16 cellular contexts compared by ENCODE assay signal in genomic region chr6:82608365-82608764, GRCh38.
DNase-seq lines count a peak whose midpoint lies in the region; ATAC-seq and TF ChIP-seq lines count a peak whose summit lies in the region.
"Had no signal": no experiment of that assay in that cellular context is flagged by ENCODE, and none has a peak within 500 bp of the region (broad histone marks: within the 10 kb centered on the region; RNA-seq: fewer than 3 reads in every experiment).

No MANE protein-coding gene starts in this region.

- H2BK120ac ChIP-seq in neuronal stem cell (ENCODE audit: low read depth, low read length) = no peak overlapping the region

- H3K27ac Mint-ChIP-seq in GM23338 = no peak overlapping the region
- peak overlapping the region in 3 of 5 experiments; percentile 38 to 90 (median 42) for H3K27ac Mint-ChIP-seq in brain
- H3K27ac Mint-ChIP-seq: CD8-positive, alpha-beta memory T cell; HFFc6 had no signal

- ATAC-seq in GM23338 = 0 out of 3 replicates have a peak, but pooled peaks have one; percentile 28

- H3K27ac ChIP-seq in GM23338 (ENCODE audit: low read depth) (no peak overlapping the region), esophagus squamous epithelium (peak overlapping the region in 3 of 4 donors; percentile 32 to 63 (median 41)), neuronal stem cell (replicated peaks; ENCODE audit: low read length) (peak overlapping the region; percentile 64), ascending aorta (no peak overlapping the region)
- H3K27ac ChIP-seq: Peyer's patch had no signal

- 11 to 19% methylated on average over 1 of the region's 1 CpG for WGBS in esophagus squamous epithelium, 2 donors
- no CpG with 5 or more reads among the region's 1 CpG for WGBS in neuronal stem cell (ENCODE audit: extremely low coverage in 2 of 2, insufficient read length in 2 of 2, insufficient replicate concordance in 1 of 2), 2 donors

- no peaks in the 10 kb centered on the region for H3K36me3 Mint-ChIP-seq in GM23338 (ENCODE audit: low read depth)
- H3K36me3 Mint-ChIP-seq in brain = no peaks in the 10 kb centered on the region
- H3K36me3 Mint-ChIP-seq: CD8-positive, alpha-beta memory T cell had no signal

- H3K36me3 ChIP-seq in GM23338 (ENCODE audit: insufficient read depth) (no peaks in the 10 kb centered on the region), esophagus squamous epithelium (no peaks in the 10 kb centered on the region), neuronal stem cell (replicated peaks in 1 of 2; ENCODE audit: control insufficient read depth in 2 of 2, insufficient read depth in 2 of 2, low read length in 2 of 2) (no peaks in the 10 kb centered on the region), ascending aorta (no peaks in the 10 kb centered on the region)
- H3K36me3 ChIP-seq: Peyer's patch had no signal

- no peak overlapping the region for H2BK12ac ChIP-seq in neuronal stem cell (ENCODE audit: low read length)

- H3K79me2 ChIP-seq in GM23338 (replicated peaks; ENCODE audit: insufficient read depth) = no peaks in the 10 kb centered on the region

- H3K14ac ChIP-seq in neuronal stem cell (ENCODE audit: low read length) = no peak overlapping the region

- H3K9ac ChIP-seq in neuronal stem cell (ENCODE audit: low read depth, low read length, poor library complexity) = no peak overlapping the region

- no peaks in the 10 kb centered on the region for H3K9me2 ChIP-seq in GM23338 (ENCODE audit: insufficient read depth)

- DNase-seq in GM23338 (ENCODE audit: low spot score) (no peak), esophagus squamous epithelium (lab: John Stamatoyannopoulos, UW) (no peak), neuronal stem cell (ENCODE audit: low spot score) (peak; percentile 52), ascending aorta (ENCODE audit: low spot score in 2 of 2) (no peak), GM13977 (ENCODE audit: low spot score) (no peak)
- no peak for DNase-seq in activated naive CD4-positive, alpha-beta T cell (lab: John Stamatoyannopoulos, UW)
- DNase-seq: C1 segment of cervical spinal cord; CD8-positive, alpha-beta memory T cell; H7; HFFc6; NCI-H187 treated with DMSO at 0.1 percent for 48 hours; NCI-H446; NCI-H526 treated with DMSO at 0.1 percent for 48 hours; NK-92 treated with Interleukin-12 subunit alpha and Interleukin-12 subunit beta, amount 100 ng/mL, for 24 hours; Peyer's patch had no signal

- TF ChIP-seq POLR2A in esophagus squamous epithelium (IDR thresholded peaks at IDR 0.05) = no peak

- H2AFZ ChIP-seq in GM23338 (peak overlapping the region; percentile 41; the same call in 1 of the 2 replicates), neuronal stem cell (ENCODE audit: low read length) (peak overlapping the region; percentile 10)

- peaks cover 3% of the 10 kb centered on the region; the same call in 1 of the 2 replicates for H3K4me1 ChIP-seq in GM23338 (ENCODE audit: insufficient read depth)
- peaks cover 0 to 16% (median 0%) of the 10 kb centered on the region in 3 donors for H3K4me1 ChIP-seq in esophagus squamous epithelium
- peaks cover 0 to 12% of the 10 kb centered on the region in 2 donors for H3K4me1 ChIP-seq in neuronal stem cell (ENCODE audit: control insufficient read depth in 2 of 2, insufficient read depth in 1 of 2, low read depth in 1 of 2, low read length in 2 of 2)
- no peaks in the 10 kb centered on the region for H3K4me1 ChIP-seq in ascending aorta
- H3K4me1 ChIP-seq: Peyer's patch had no signal

- H2BK5ac ChIP-seq in neuronal stem cell (ENCODE audit: low read length) = no peak overlapping the region

- no peak overlapping the region for H3K4me2 ChIP-seq in GM23338
- H3K4me2 ChIP-seq in neuronal stem cell (ENCODE audit: insufficient read depth, low read length, poor library complexity, severe bottlenecking) = peak overlapping the region; percentile 32

- H3K4me3 Mint-ChIP-seq in GM23338 = no peak overlapping the region
- H3K4me3 Mint-ChIP-seq in brain = no peak overlapping the region
- H3K4me3 Mint-ChIP-seq: CD8-positive, alpha-beta memory T cell; HFFc6 had no signal

- no peaks in the 10 kb centered on the region for H4K20me1 ChIP-seq in GM23338 (replicated peaks; ENCODE audit: insufficient read depth)

- no peak overlapping the region for H2BK15ac ChIP-seq in neuronal stem cell (ENCODE audit: low read length)

- no peak overlapping the region for H2AK5ac ChIP-seq in neuronal stem cell (ENCODE audit: low read depth, low read length)

- H3K4me1 Mint-ChIP-seq in GM23338 = peaks cover 7% of the 10 kb centered on the region; the same call in 2 of the 3 replicates
- peaks cover 48% of the 10 kb centered on the region for H3K4me1 Mint-ChIP-seq in brain
- H3K4me1 Mint-ChIP-seq: CD8-positive, alpha-beta memory T cell had no signal

- no peak overlapping the region for H4K91ac ChIP-seq in neuronal stem cell (ENCODE audit: low read depth, low read length, poor library complexity)

- no peak for TF ChIP-seq CTCF in GM23338 (conservative IDR thresholded peaks at IDR 0.05; ENCODE audit: low read depth in 2 of 2)
- no peak for TF ChIP-seq CTCF in brain (conservative IDR thresholded peaks at IDR 0.05)
- no peak for TF ChIP-seq CTCF in esophagus squamous epithelium (IDR thresholded peaks at IDR 0.05)
- no peak for TF ChIP-seq CTCF in ascending aorta (IDR thresholded peaks at IDR 0.05)
- TF ChIP-seq CTCF in GM13977 (IDR thresholded peaks at IDR 0.05; ENCODE audit: extremely low read depth, insufficient read depth, missing control alignments) = no peak

- intact Hi-C loops in esophagus squamous epithelium (cut with DNase I) = no loop called here
- intact Hi-C loops in ascending aorta (cut with DNase I) = no loop called here

- H4K8ac ChIP-seq in neuronal stem cell (ENCODE audit: low read depth, low read length) = no peak overlapping the region

- no peaks in the 10 kb centered on the region for H3K9me3 Mint-ChIP-seq in GM23338
- H3K9me3 Mint-ChIP-seq in brain = peaks cover 0 to 2% (median 0%) of the 10 kb centered on the region in 5 experiments
- H3K9me3 Mint-ChIP-seq: CD8-positive, alpha-beta memory T cell; HFFc6 had no signal

- H3K9me3 ChIP-seq in esophagus squamous epithelium (no peaks in the 10 kb centered on the region), neuronal stem cell (replicated peaks in 1 of 2; ENCODE audit: control insufficient read depth in 2 of 2, insufficient read depth in 1 of 2, low read depth in 1 of 2, low read length in 2 of 2) (peaks cover 0 to 5% of the 10 kb centered on the region in 2 donors), ascending aorta (no peaks in the 10 kb centered on the region)
- H3K9me3 ChIP-seq: Peyer's patch had no signal

- no peak overlapping the region for H3K18ac ChIP-seq in neuronal stem cell (ENCODE audit: low read length)

- H3K4me3 ChIP-seq in GM23338 (no peak overlapping the region), esophagus squamous epithelium (no peak overlapping the region), neuronal stem cell (ENCODE audit: low read length in 2 of 2) (no peak overlapping the region), ascending aorta (no peak overlapping the region)
- H3K4me3 ChIP-seq: Peyer's patch had no signal

- H3K27me3 Mint-ChIP-seq in GM23338 (ENCODE audit: insufficient read depth, low read depth, poor library complexity) (no peaks in the 10 kb centered on the region), brain (no peaks in the 10 kb centered on the region)

- in situ Hi-C loops in GM13977 (cut with MboI; ENCODE audit: low pct_unique_long_range_greater_than_20kb, low sequenced_read_pairs, unreplicated experiment) = no loop called here

- H3K27me3 ChIP-seq in GM23338 (ENCODE audit: insufficient read depth) (no peaks in the 10 kb centered on the region), esophagus squamous epithelium (peaks cover 0 to 2% (median 0%) of the 10 kb centered on the region in 4 donors), neuronal stem cell (ENCODE audit: control insufficient read depth in 3 of 3, insufficient read depth in 3 of 3, low read depth in 1 of 3, low read length in 3 of 3) (no peaks in the 10 kb centered on the region), ascending aorta (no peaks in the 10 kb centered on the region)
- H3K27me3 ChIP-seq: Peyer's patch had no signal

- no peak overlapping the region for H3K4ac ChIP-seq in neuronal stem cell (ENCODE audit: low read length)

- no peaks in the 10 kb centered on the region for H3K79me1 ChIP-seq in neuronal stem cell (ENCODE audit: low read depth, low read length)

- no peaks in the 10 kb centered on the region for H3F3A ChIP-seq in GM23338 (replicated peaks; ENCODE audit: low read depth)

- H3K23ac ChIP-seq in neuronal stem cell (ENCODE audit: low read depth, low read length, poor library complexity) = no peak overlapping the region

TF ChIP-seq in GM23338, 12 proteins besides CTCF, POLR2A, EP300 and RAD21 (continues in another document):
- TF ChIP-seq, protein P1, sequence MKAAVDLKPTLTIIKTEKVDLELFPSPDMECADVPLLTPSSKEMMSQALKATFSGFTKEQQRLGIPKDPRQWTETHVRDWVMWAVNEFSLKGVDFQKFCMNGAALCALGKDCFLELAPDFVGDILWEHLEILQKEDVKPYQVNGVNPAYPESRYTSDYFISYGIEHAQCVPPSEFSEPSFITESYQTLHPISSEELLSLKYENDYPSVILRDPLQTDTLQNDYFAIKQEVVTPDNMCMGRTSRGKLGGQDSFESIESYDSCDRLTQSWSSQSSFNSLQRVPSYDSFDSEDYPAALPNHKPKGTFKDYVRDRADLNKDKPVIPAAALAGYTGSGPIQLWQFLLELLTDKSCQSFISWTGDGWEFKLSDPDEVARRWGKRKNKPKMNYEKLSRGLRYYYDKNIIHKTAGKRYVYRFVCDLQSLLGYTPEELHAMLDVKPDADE (IDR thresholded peaks at IDR 0.05) = no peak
- TF ChIP-seq EZH2 (IDR thresholded peaks at IDR 0.05; ENCODE audit: low read depth, unreplicated experiment) = no peak

Comparison
In these comparisons a context has a peak if more than half of its experiments do, and no peak if none do; other contexts are left out.
1. H3K27ac ChIP-seq: peak in esophagus squamous epithelium (3 of 4) and neuronal stem cell (single experiment); none in GM23338 (single experiment) and ascending aorta (0 of 2).